8 cellular contexts compared by ENCODE assay signal in the genomic region with DNA sequence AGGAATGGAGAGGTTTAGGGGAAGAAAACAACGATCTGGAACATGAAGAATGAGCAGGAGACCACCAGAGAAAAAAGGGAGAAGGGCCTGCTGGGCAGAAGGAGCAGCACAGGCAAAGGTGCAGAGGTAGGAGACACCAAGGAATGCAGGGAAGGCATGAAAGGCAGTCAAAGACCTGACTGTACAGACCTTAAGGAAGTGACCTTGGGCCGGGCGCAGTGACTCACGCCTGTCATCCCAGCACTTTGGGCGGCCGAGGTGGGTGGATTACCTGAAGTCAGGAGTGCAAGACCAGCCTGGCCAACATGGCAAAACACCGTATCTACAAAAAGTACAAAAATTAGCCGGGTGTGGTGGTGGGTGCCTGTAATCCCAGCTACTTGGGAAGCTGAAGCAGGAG.
"Had no signal": no experiment of that assay in that cellular context is flagged by ENCODE, and none has a peak within 500 bp of the region (broad histone marks: within the 10 kb centered on the region; RNA-seq: fewer than 3 reads in every experiment).

No MANE protein-coding gene starts in this region.

- H3K9me3 Mint-ChIP-seq: HFFc6 had no signal

- H3K9ac ChIP-seq: GM23248 had no signal

- H3K36me3 ChIP-seq: HAP-1 had no signal

- ATAC-seq: HCT116, K562 had no signal

- H3K4me1 ChIP-seq: HAP-1 had no signal

- H2AFZ ChIP-seq: GM23248 had no signal

- H3K27ac Mint-ChIP-seq: HFFc6 had no signal

- H3K4me3 Mint-ChIP-seq: HFFc6 had no signal

- H3K9me3 ChIP-seq: HAP-1 had no signal

- DNase-seq: GM23248, GOT3, H7, HFFc6, IMR-90 had no signal

- H3K4me3 ChIP-seq: GM23248, HAP-1, K562 had no signal

- H3K27ac ChIP-seq: GM23248 had no signal
